In the genomic region with DNA sequence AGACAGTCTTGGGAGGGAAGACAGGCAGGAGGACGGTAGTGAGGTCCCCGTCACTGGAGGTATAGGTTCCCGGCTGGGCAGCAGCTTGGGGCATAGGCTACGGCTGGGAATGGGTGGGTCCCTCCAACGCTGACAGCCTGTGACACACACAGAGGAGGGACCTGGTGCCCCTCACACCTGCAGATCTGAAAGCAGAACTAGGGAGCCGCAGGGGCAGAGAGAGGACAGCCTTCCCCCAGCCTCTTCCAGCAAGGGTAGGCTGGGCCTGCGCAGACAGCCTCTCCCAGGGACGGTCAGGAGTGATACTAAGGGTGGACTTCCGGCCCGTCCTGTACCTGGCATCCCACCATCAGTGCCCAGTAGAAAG, we compare ENCODE assay signal across 8 cellular contexts. TPM values are rescaled to one million over a fixed set of nuclear protein-coding genes. Genes with fewer than 3 reads are reported as not detected.
DNase-seq lines count a peak whose midpoint lies in the region; ATAC-seq and TF ChIP-seq lines count a peak whose summit lies in the region.

No MANE protein-coding gene starts in this region.

- intact Hi-C loops in psoas muscle (cut with DNase I) = loop anchor here (5.0 kb wide), 2 partner anchors 52 to 93 kb away; no protein-coding TSS in a partner anchor
- intact Hi-C loops in vagina (cut with DNase I) = loop anchor here (2.0 kb wide), 1 partner anchor 94 kb away; no protein-coding TSS in a partner anchor

- WGBS in psoas muscle, 3 donors = 86 to 91% (median 88%) methylated on average over 9 to 10 of the region's 10 CpGs

- H3K27me3 ChIP-seq in SU-DHL-6 (ENCODE audit: low read length) = no peaks in the 10 kb centered on the region
- no peaks in the 10 kb centered on the region for H3K27me3 ChIP-seq in psoas muscle (ENCODE audit: insufficient read depth in 3 of 3, low read length in 2 of 3)
- no peaks in the 10 kb centered on the region for H3K27me3 ChIP-seq in vagina

- no peaks in the 10 kb centered on the region for H3K9me2 ChIP-seq in SU-DHL-6 (replicated peaks; ENCODE audit: insufficient read depth, low read length)

- H3K9ac ChIP-seq in SU-DHL-6 (ENCODE audit: low read length) = peak overlapping the region; percentile 25; the same call in 1 of the 2 replicates

- H3K4me3 ChIP-seq in SU-DHL-6 (ENCODE audit: insufficient read depth, low read length, poor library complexity, severe bottlenecking) (no peak overlapping the region), psoas muscle (no peak overlapping the region), vagina (peak overlapping the region in 1 of 2 donors; percentile 30)

- no peaks in the 10 kb centered on the region for H3K9me3 ChIP-seq in SU-DHL-6 (ENCODE audit: insufficient read depth, low read length)
- H3K9me3 ChIP-seq in psoas muscle = no peaks in the 10 kb centered on the region
- no peaks in the 10 kb centered on the region for H3K9me3 ChIP-seq in vagina

- H2AFZ ChIP-seq in SU-DHL-6 (ENCODE audit: low read depth, low read length, severe bottlenecking) = no peak overlapping the region

- H3K79me2 ChIP-seq in SU-DHL-6 (ENCODE audit: insufficient read depth, low read length) = no peaks in the 10 kb centered on the region

- H4K20me1 ChIP-seq in SU-DHL-6 (ENCODE audit: low read depth, low read length) = no peaks in the 10 kb centered on the region

- H3K4me1 ChIP-seq in psoas muscle = peaks cover 4% of the 10 kb centered on the region
- peaks cover 27% of the 10 kb centered on the region for H3K4me1 ChIP-seq in vagina

- ATAC-seq in GM18868 (IDR thresholded peaks at IDR 0.05; ENCODE audit: unreplicated experiment) (peak; percentile 43), HG02852 (IDR thresholded peaks at IDR 0.05; ENCODE audit: unreplicated experiment) (peak; percentile 45), psoas muscle (peak in 3 of 4 donors; percentile 5 to 13 (median 7))

- TF ChIP-seq POLR2A in vagina (IDR thresholded peaks at IDR 0.05) = no peak

- no peak for TF ChIP-seq CTCF in SU-DHL-6 (IDR thresholded peaks at IDR 0.05; ENCODE audit: insufficient read depth, low read length, poor library complexity, severe bottlenecking)
- TF ChIP-seq CTCF in psoas muscle (IDR thresholded peaks at IDR 0.05) = no peak
- TF ChIP-seq CTCF in vagina (IDR thresholded peaks at IDR 0.05) = no peak

- H3F3A ChIP-seq in SU-DHL-6 (ENCODE audit: insufficient read depth) = peaks cover 10% of the 10 kb centered on the region; the same call in 1 of the 2 replicates

- H3K36me3 ChIP-seq in SU-DHL-6 (ENCODE audit: low read length) = no peaks in the 10 kb centered on the region
- no peaks in the 10 kb centered on the region for H3K36me3 ChIP-seq in psoas muscle (ENCODE audit: insufficient read depth in 1 of 2, low read depth in 1 of 2)
- no peaks in the 10 kb centered on the region for H3K36me3 ChIP-seq in vagina

- DNase-seq in psoas muscle = no peak
- no peak for DNase-seq in NCI-H2107 treated with DMSO at 0.1 percent for 48 hours (lab: John Stamatoyannopoulos, UW; ENCODE audit: unreplicated experiment)
- DNase-seq in vagina (ENCODE audit: extremely low spot score in 2 of 2) = no peak
- no peak for DNase-seq in stimulated activated CD4-positive, alpha-beta T cell treated with anti-CD3 and anti-CD28 coated beads, Interleukin-1b, Interleukin-23, amount 100 ng/mL, for 48 hours
- DNase-seq in dedifferentiated amniotic fluid mesenchymal stem cell (ENCODE audit: extremely low spot score) = no peak

- H3K27ac ChIP-seq in SU-DHL-6 (ENCODE audit: low read depth, low read length) (peak overlapping the region; percentile 83), psoas muscle (no peak overlapping the region), vagina (no peak overlapping the region)

- peak overlapping the region; percentile 47 for H3K4me2 ChIP-seq in SU-DHL-6 (ENCODE audit: low read depth, low read length, poor library complexity, severe bottlenecking)

RNA-seq across cellular contexts. Expression of gene P2RX1, which starts 2.0 kb away (rescaled TPM):
- under 1 TPM; 0.18 to 0.94 (median 0.32) TPM for total RNA-seq in psoas muscle
- polyA plus RNA-seq in psoas muscle = under 1 TPM; 0.06 to 0.13 (median 0.07) TPM
- total RNA-seq in vagina = 4.2 TPM

RNA-seq across cellular contexts. Expression of gene CAMKK1, which starts 21.4 kb away (rescaled TPM):
- total RNA-seq in psoas muscle (1 to 10 TPM in 3 of 4 donors, under 1 TPM in 1; 0.92 to 2.3 (median 1.8) TPM), vagina (12.0 TPM)
- 1 to 10 TPM in 2 of 3 donors, under 1 TPM in 1; 0.91 to 1.5 (median 1.3) TPM for polyA plus RNA-seq in psoas muscle

RNA-seq across cellular contexts. Expression of gene ATP2A3, which starts 49.9 kb away (rescaled TPM):
- total RNA-seq in psoas muscle (1 to 10 TPM; 2.9 to 3.4 (median 3.1) TPM), vagina (15.5 TPM)
- 1 to 10 TPM; 1.2 to 3.8 (median 1.7) TPM for polyA plus RNA-seq in psoas muscle
